In genomic region chr17:59547131-59547915, GRCh38 we compare ENCODE assay signal across 17 cellular contexts. TPM values are rescaled to one million over a fixed set of nuclear protein-coding genes. Genes with fewer than 3 reads are reported as not detected.
A peak's percentile ranks its signal among the peaks of the same experiment; 100 is the strongest.
DNase-seq lines count a peak whose midpoint lies in the region; ATAC-seq, FAIRE-seq and TF ChIP-seq lines count a peak whose summit lies in the region.
"Had no signal": no experiment of that assay in that cellular context is flagged by ENCODE, and none has a peak within 500 bp of the region (broad histone marks: within the 10 kb centered on the region; RNA-seq: fewer than 3 reads in every experiment).

No MANE protein-coding gene starts in this region.

- TF ChIP-seq POLR2A in A549 (IDR thresholded peaks at IDR 0.05; ENCODE audit: low read length) (no peak), endothelial cell of umbilical vein (IDR thresholded peaks at IDR 0.05; ENCODE audit: low read depth, low read length) (no peak), heart left ventricle (IDR thresholded peaks at IDR 0.05) (no peak)

- H3K4me3 ChIP-seq in A549 (no peak overlapping the region), GM23338 (no peak overlapping the region), endothelial cell of umbilical vein (replicated peaks in 1 of 3; ENCODE audit: insufficient read depth in 1 of 3, low read depth in 1 of 3, low read length in 3 of 3) (no peak overlapping the region), heart left ventricle (no peak overlapping the region)

- dilution Hi-C loops in endothelial cell of umbilical vein (cut with MboI; ENCODE audit: extremely low pct_ligation_motif_present, low sequenced_read_pairs), result no loop called here

- H3K4me1 Mint-ChIP-seq in GM23338, result peaks cover 9% of the 10 kb centered on the region
- H3K4me1 Mint-ChIP-seq in activated T-helper 1 cell treated with anti-CD3 and anti-CD28 coated beads, Interleukin-12 subunit alpha, Interleukin-12 subunit beta, Interleukin-2, Interleukin-4 antibody, amounts not matched to agents 30 ng/mL and 10 ng/mL and 1 ng/mL, durations not matched to agents 14 hours and 24 hours and 36 hours (ENCODE audit: low read depth), result no peaks in the 10 kb centered on the region
- H3K4me1 Mint-ChIP-seq: activated naive CD8-positive, alpha-beta T cell treated with anti-CD3 and anti-CD28 coated beads for 36 hours; immature natural killer cell; nephron progenitor cell had no signal

- no peak overlapping the region for H3K4me3 Mint-ChIP-seq in GM23338
- no peak overlapping the region for H3K4me3 Mint-ChIP-seq in activated T-helper 1 cell treated with anti-CD3 and anti-CD28 coated beads, Interleukin-12 subunit alpha, Interleukin-12 subunit beta, Interleukin-2, Interleukin-4 antibody, amounts not matched to agents 30 ng/mL and 10 ng/mL and 1 ng/mL, durations not matched to agents 14 hours and 24 hours and 36 hours
- H3K4me3 Mint-ChIP-seq: activated naive CD8-positive, alpha-beta T cell treated with anti-CD3 and anti-CD28 coated beads for 36 hours; immature natural killer cell; nephron progenitor cell had no signal

- no TSS peak for BruUV-seq in endothelial cell of umbilical vein (replicated peaks; lab: Mats Ljungman, UMichigan)

- H3K27me3 Mint-ChIP-seq in GM23338 (ENCODE audit: insufficient read depth, low read depth, poor library complexity), result peaks cover 3% of the 10 kb centered on the region
- H3K27me3 Mint-ChIP-seq in activated T-helper 1 cell treated with anti-CD3 and anti-CD28 coated beads, Interleukin-12 subunit alpha, Interleukin-12 subunit beta, Interleukin-2, Interleukin-4 antibody, amounts not matched to agents 30 ng/mL and 10 ng/mL and 1 ng/mL, durations not matched to agents 14 hours and 24 hours and 36 hours (ENCODE audit: insufficient read depth), result peaks cover 18% of the 10 kb centered on the region
- H3K27me3 Mint-ChIP-seq: activated naive CD8-positive, alpha-beta T cell treated with anti-CD3 and anti-CD28 coated beads for 36 hours had no signal

- CTCF ChIA-PET in A549 (lab: Yijun Ruan, JAX), result no interaction called here
- CTCF ChIA-PET in endothelial cell of umbilical vein (lab: Charles Lee), result interaction anchor here (0.8 to 1.5 kb wide), 4 partner anchors 12 to 237 kb away, joined by 3 to 5 read pairs (median 3); no protein-coding TSS in a partner anchor

- TF ChIP-seq EP300 in A549 (IDR thresholded peaks at IDR 0.05), result no peak

- H3K9me1 ChIP-seq in endothelial cell of umbilical vein (replicated peaks; ENCODE audit: control insufficient read depth, extremely low read depth, insufficient read depth, low read length), result no peaks in the 10 kb centered on the region

- no peaks in the 10 kb centered on the region for H3K9me2 ChIP-seq in GM23338 (ENCODE audit: insufficient read depth)

- H3K4me2 ChIP-seq in A549 (no peak overlapping the region), GM23338 (peak overlapping the region; percentile 12; the same call in 1 of the 2 replicates), endothelial cell of umbilical vein (ENCODE audit: insufficient read depth, low read length) (no peak overlapping the region)

- H3K79me2 ChIP-seq in GM23338 (replicated peaks; ENCODE audit: insufficient read depth) (no peaks in the 10 kb centered on the region), endothelial cell of umbilical vein (ENCODE audit: control insufficient read depth, insufficient read depth, low read length) (no peaks in the 10 kb centered on the region)

- peak overlapping the region; percentile 66 for H3K27ac Mint-ChIP-seq in GM23338
- H3K27ac Mint-ChIP-seq in activated T-helper 1 cell treated with anti-CD3 and anti-CD28 coated beads, Interleukin-12 subunit alpha, Interleukin-12 subunit beta, Interleukin-2, Interleukin-4 antibody, amounts not matched to agents 30 ng/mL and 10 ng/mL and 1 ng/mL, durations not matched to agents 14 hours and 24 hours and 36 hours, result no peak overlapping the region
- H3K27ac Mint-ChIP-seq: activated naive CD8-positive, alpha-beta T cell treated with anti-CD3 and anti-CD28 coated beads for 36 hours; immature natural killer cell; nephron progenitor cell had no signal

- DNase-seq in A549 (ENCODE audit: low read depth in 1 of 2, low spot score in 1 of 2) (no peak), GM23338 (ENCODE audit: low spot score) (peak; percentile 22), NCI-H69 (lab: John Stamatoyannopoulos, UW) (peak; percentile 97), endothelial cell of umbilical vein (ENCODE audit: low read depth, low spot score) (peak; percentile 24), heart left ventricle (no peak)
- no peak for DNase-seq in central memory CD4-positive, alpha-beta T cell
- no peak for DNase-seq in activated T-helper 1 cell treated with anti-CD3 and anti-CD28 coated beads, Interleukin-12 subunit alpha, Interleukin-12 subunit beta, Interleukin-2, Interleukin-4 antibody, amounts not matched to agents 30 ng/mL and 10 ng/mL and 1 ng/mL, durations not matched to agents 14 hours and 24 hours and 36 hours (ENCODE audit: low spot score)
- DNase-seq: activated CD4-positive, alpha-beta T cell treated with anti-CD3 and anti-CD28 coated beads, Interleukin-2, amount 50 U/mL, for 1 hour; activated naive CD8-positive, alpha-beta T cell treated with anti-CD3 and anti-CD28 coated beads for 36 hours; activated T-cell treated with anti-CD3 and anti-CD28 coated beads, Interleukin-2, amount 50 U/mL, for 1 hour; cerebellar nuclear complex; immature natural killer cell; nephron progenitor cell; NK-92 treated with Interleukin-12 subunit alpha and Interleukin-12 subunit beta, amount 100 ng/mL, for 24 hours; substantia nigra had no signal

- H3K36me3 Mint-ChIP-seq in GM23338 (ENCODE audit: low read depth), result no peaks in the 10 kb centered on the region
- no peaks in the 10 kb centered on the region for H3K36me3 Mint-ChIP-seq in activated T-helper 1 cell treated with anti-CD3 and anti-CD28 coated beads, Interleukin-12 subunit alpha, Interleukin-12 subunit beta, Interleukin-2, Interleukin-4 antibody, amounts not matched to agents 30 ng/mL and 10 ng/mL and 1 ng/mL, durations not matched to agents 14 hours and 24 hours and 36 hours (ENCODE audit: low read depth)
- H3K36me3 Mint-ChIP-seq: activated naive CD8-positive, alpha-beta T cell treated with anti-CD3 and anti-CD28 coated beads for 36 hours; immature natural killer cell had no signal

- no peaks in the 10 kb centered on the region for H3K9me3 Mint-ChIP-seq in GM23338
- H3K9me3 Mint-ChIP-seq in activated T-helper 1 cell treated with anti-CD3 and anti-CD28 coated beads, Interleukin-12 subunit alpha, Interleukin-12 subunit beta, Interleukin-2, Interleukin-4 antibody, amounts not matched to agents 30 ng/mL and 10 ng/mL and 1 ng/mL, durations not matched to agents 14 hours and 24 hours and 36 hours, result no peaks in the 10 kb centered on the region
- H3K9me3 Mint-ChIP-seq: activated naive CD8-positive, alpha-beta T cell treated with anti-CD3 and anti-CD28 coated beads for 36 hours; immature natural killer cell; nephron progenitor cell had no signal

- H3K9me3 ChIP-seq in A549, result no peaks in the 10 kb centered on the region
- no peaks in the 10 kb centered on the region for H3K9me3 ChIP-seq in endothelial cell of umbilical vein (replicated peaks; ENCODE audit: control insufficient read depth, insufficient read depth, low read length)
- H3K9me3 ChIP-seq in heart left ventricle, result no peaks in the 10 kb centered on the region

- no peak for TF ChIP-seq RAD21 in A549 (conservative IDR thresholded peaks at IDR 0.05 in 1 of 2, IDR thresholded peaks at IDR 0.05 in 1 of 2)

- H4K20me1 ChIP-seq in GM23338 (replicated peaks; ENCODE audit: insufficient read depth) (no peaks in the 10 kb centered on the region), endothelial cell of umbilical vein (replicated peaks; ENCODE audit: control insufficient read depth, extremely low read depth, insufficient read depth, low read length) (no peaks in the 10 kb centered on the region)

- POLR2A ChIA-PET in A549 (lab: Yijun Ruan, JAX), result no interaction called here
- POLR2A ChIA-PET in endothelial cell of umbilical vein (lab: Charles Lee), result no interaction called here

- intact Hi-C loops in endothelial cell of umbilical vein (cut with micrococcal nuclease) (no loop called here), heart left ventricle (cut with DNase I) (no loop called here)
- intact Hi-C loops in activated T-helper 1 cell treated with anti-CD3 and anti-CD28 coated beads, Interleukin-12 subunit alpha, Interleukin-12 subunit beta, Interleukin-2, Interleukin-4 antibody, amounts not matched to agents 30 ng/mL and 10 ng/mL and 1 ng/mL, durations not matched to agents 14 hours and 24 hours and 36 hours (cut with micrococcal nuclease), result no loop called here

- no peaks in the 10 kb centered on the region for H3K4me1 ChIP-seq in A549
- H3K4me1 ChIP-seq in GM23338 (ENCODE audit: insufficient read depth), result peaks cover 9% of the 10 kb centered on the region; the same call in 1 of the 2 replicates
- no peaks in the 10 kb centered on the region for H3K4me1 ChIP-seq in endothelial cell of umbilical vein (ENCODE audit: control insufficient read depth, extremely low read depth, insufficient read depth, low read length)
- peaks cover 0 to 9% (median 0%) of the 10 kb centered on the region in 12 donors for H3K4me1 ChIP-seq in heart left ventricle

- H2AFZ ChIP-seq in GM23338, result no peak overlapping the region
- peak overlapping the region; percentile 31 for H2AFZ ChIP-seq in endothelial cell of umbilical vein (ENCODE audit: low read depth, low read length)

- H3K9ac ChIP-seq in endothelial cell of umbilical vein (replicated peaks; ENCODE audit: extremely low read depth, insufficient read depth, low read length), result no peak overlapping the region

- H3F3A ChIP-seq in GM23338 (replicated peaks; ENCODE audit: low read depth), result no peaks in the 10 kb centered on the region

- H3K27ac ChIP-seq in A549 (no peak overlapping the region), GM23338 (ENCODE audit: low read depth) (no peak overlapping the region), endothelial cell of umbilical vein (ENCODE audit: insufficient read depth, low read depth, low read length) (no peak overlapping the region), heart left ventricle (no peak overlapping the region)
- H3K27ac ChIP-seq: HL-60 had no signal

- ATAC-seq in A549 (no peak), GM23338 (no peak), heart left ventricle (no peak), HG03521 (IDR thresholded peaks at IDR 0.05; ENCODE audit: unreplicated experiment) (no peak)

- no peaks in the 10 kb centered on the region for H3K36me3 ChIP-seq in GM23338 (ENCODE audit: insufficient read depth)
- no peaks in the 10 kb centered on the region for H3K36me3 ChIP-seq in endothelial cell of umbilical vein (ENCODE audit: control insufficient read depth in 2 of 2, extremely low read depth in 1 of 2, insufficient read depth in 2 of 2, low read length in 2 of 2)
- H3K36me3 ChIP-seq in heart left ventricle, result no peaks in the 10 kb centered on the region

- FAIRE-seq in A549 (lab: Jason Lieb, UNC) (peak; percentile 92), endothelial cell of umbilical vein (lab: Jason Lieb, UNC) (peak; percentile 12)

- 77% methylated on average over 9 of the region's 9 CpGs for WGBS in A549 (ENCODE audit: missing lambda C conversion rate)
- WGBS in heart left ventricle, 4 donors, result 64 to 71% (median 69%) methylated on average over 9 of the region's 9 CpGs

- H3K27me3 ChIP-seq in GM23338 (ENCODE audit: insufficient read depth) (no peaks in the 10 kb centered on the region), endothelial cell of umbilical vein (ENCODE audit: control insufficient read depth in 2 of 2, insufficient read depth in 2 of 2, low read length in 2 of 2) (peaks cover 3 to 6% of the 10 kb centered on the region in 2 experiments), heart left ventricle (no peaks in the 10 kb centered on the region)

- TF ChIP-seq CTCF in A549 (IDR thresholded peaks at IDR 0.05) (no peak), GM23338 (conservative IDR thresholded peaks at IDR 0.05; ENCODE audit: low read depth in 2 of 2) (no peak), endothelial cell of umbilical vein (IDR thresholded peaks at IDR 0.05; ENCODE audit: extremely low read depth in 1 of 2, insufficient read depth in 1 of 2, low read depth in 1 of 2, low read length in 2 of 2) (no peak), heart left ventricle (IDR thresholded peaks at IDR 0.05) (no peak)

RNA-seq across cellular contexts. Expression of gene DHX40, which starts 18.1 kb away (rescaled TPM):
- polyA plus RNA-seq in A549 (2011; rRNA removed), result 87.4 and 109 TPM in 2 replicates
- 17.9 and 19.0 TPM in 2 replicates for polyA plus RNA-seq in A549 (2012; cell fraction: cytosol; rRNA removed)
- polyA plus RNA-seq in A549 (2012; cell fraction: nucleus; rRNA removed), result 9.8 and 13.5 TPM in 2 replicates
- 54.7 to 59.3 TPM (median 55.8 TPM) in 3 replicates for polyA plus RNA-seq in A549 (2017; fragmentation: RNase III; extraction: RNeasy Plus Mini Kit Qiagen cat#74134 plus additional on column Dnase treatment)
- polyA minus RNA-seq in A549 (2011; rRNA and poly(A)+ RNA removed), result 33.1 and 34.7 TPM in 2 replicates
- 37.6 and 38.2 TPM in 2 replicates for total RNA-seq in GM23338 (2014; rRNA removed; shearing (Covaris generic))
- 14.5 and 17.3 TPM in 2 replicates for polyA plus RNA-seq in GM23338 (2016; fragmentation: Nextera tagmentation; extraction: Ambion mirVana)
- total RNA-seq in endothelial cell of umbilical vein, result 28.6 and 29.7 TPM in 2 replicates
- polyA plus RNA-seq in endothelial cell of umbilical vein, result 11.6 and 14.0 TPM in 2 replicates
- polyA plus RNA-seq in endothelial cell of umbilical vein (2011; cell fraction: cytosol; rRNA removed), result 17.8 and 18.9 TPM in 2 replicates
- 22.3 and 29.6 TPM in 2 replicates for polyA plus RNA-seq in endothelial cell of umbilical vein (2011; cell fraction: nucleus; rRNA removed)
- polyA plus RNA-seq in endothelial cell of umbilical vein (2012), result 30.3 and 33.9 TPM in 2 replicates
- 22.1 and 23.1 TPM in 2 replicates for polyA minus RNA-seq in endothelial cell of umbilical vein
- polyA minus RNA-seq in endothelial cell of umbilical vein (2011; cell fraction: cytosol; rRNA and poly(A)+ RNA removed), result 36.0 TPM
- 25.9 and 32.8 TPM in 2 replicates for polyA minus RNA-seq in endothelial cell of umbilical vein (2011; cell fraction: nucleus; rRNA and poly(A)+ RNA removed)
- 10 to 100 TPM; 15.5 to 25.4 (median 21.2) TPM for total RNA-seq in heart left ventricle
- polyA plus RNA-seq in heart left ventricle, result 10 to 100 TPM in 1 of 2 donors, 1 to 10 TPM in 1; 5.5 to 21.9 TPM
- total RNA-seq in activated T-helper 1 cell treated with anti-CD3 and anti-CD28 coated beads, Interleukin-12 subunit alpha, Interleukin-12 subunit beta, Interleukin-2, Interleukin-4 antibody, amounts not matched to agents 30 ng/mL and 10 ng/mL and 1 ng/mL, durations not matched to agents 14 hours and 24 hours and 36 hours, result 16.8 and 17.1 TPM in 2 replicates

Comparison
In these comparisons a context has a peak if more than half of its experiments do, and no peak if none do; other contexts are left out.
1. DNase-seq: peak in GM23338 (single experiment), NCI-H69 (single experiment) and endothelial cell of umbilical vein (single experiment); none in A549 (0 of 2), central memory CD4-positive, alpha-beta T cell (single experiment), heart left ventricle (0 of 5) and activated T-helper 1 cell treated with anti-CD3 and anti-CD28 coated beads, Interleukin-12 subunit alpha, Interleukin-12 subunit beta, Interleukin-2, Interleukin-4 antibody, amounts not matched to agents 30 ng/mL and 10 ng/mL and 1 ng/mL, durations not matched to agents 14 hours and 24 hours and 36 hours (single experiment).